Comparison of ENCODE assay signal across 23 cellular contexts in genomic region chr10:49044293-49045217, GRCh38.
DNase-seq lines count a peak whose midpoint lies in the region; ATAC-seq and TF ChIP-seq lines count a peak whose summit lies in the region.
"Had no signal": no experiment of that assay in that cellular context is flagged by ENCODE, and none has a peak within 500 bp of the region (broad histone marks: within the 10 kb centered on the region; RNA-seq: fewer than 3 reads in every experiment).

No MANE protein-coding gene starts in this region.

- H3K79me2 ChIP-seq in neural cell (replicated peaks; ENCODE audit: insufficient read depth, low read length): no peaks in the 10 kb centered on the region

- H3K27ac ChIP-seq in HEK293 (ENCODE audit: extremely low read depth, low read depth, low read length): no peak overlapping the region
- no peak overlapping the region for H3K27ac ChIP-seq in neural cell (ENCODE audit: low read length)
- H3K27ac ChIP-seq in sigmoid colon: no peak overlapping the region
- H3K27ac ChIP-seq: A549, GM23248 had no signal

- TF ChIP-seq POLR2A in sigmoid colon (IDR thresholded peaks at IDR 0.05): no peak

- H3K36me3 Mint-ChIP-seq in activated T-cell treated with anti-CD3 and anti-CD28 coated beads, Interleukin-2, amount 50 U/mL, for 72 hours (ENCODE audit: insufficient read depth in 2 of 2): no peaks in the 10 kb centered on the region
- no peaks in the 10 kb centered on the region for H3K36me3 Mint-ChIP-seq in CD14-positive monocyte
- no peaks in the 10 kb centered on the region for H3K36me3 Mint-ChIP-seq in activated T-helper 1 cell treated with anti-CD3 and anti-CD28 coated beads, Interleukin-12 subunit alpha, Interleukin-12 subunit beta, Interleukin-2, Interleukin-4 antibody, amounts not matched to agents 30 ng/mL and 10 ng/mL and 1 ng/mL, durations not matched to agents 14 hours and 24 hours and 36 hours (ENCODE audit: low read depth)
- H3K36me3 Mint-ChIP-seq: CD4-positive, CD25-positive, alpha-beta regulatory T cell; CD8-positive, alpha-beta memory T cell had no signal

- H3K4me3 ChIP-seq in HEK293 (ENCODE audit: low read depth, low read length) (no peak overlapping the region), neural cell (ENCODE audit: low read length) (no peak overlapping the region), sigmoid colon (no peak overlapping the region)
- H3K4me3 ChIP-seq: A549, GM12878, GM23248 had no signal

- H3K9me3 ChIP-seq in HEK293 (ENCODE audit: control insufficient read depth, insufficient read depth, low read depth, low read length) (no peaks in the 10 kb centered on the region), neural cell (ENCODE audit: low read length) (no peaks in the 10 kb centered on the region), sigmoid colon (no peaks in the 10 kb centered on the region)
- H3K9me3 ChIP-seq: A549 had no signal

- H3K4me1 ChIP-seq in HEK293 (ENCODE audit: control insufficient read depth, insufficient read depth, low read length) (no peaks in the 10 kb centered on the region), sigmoid colon (no peaks in the 10 kb centered on the region)
- H3K4me1 ChIP-seq: A549 had no signal

- no peak overlapping the region for H2AFZ ChIP-seq in neural cell (ENCODE audit: low read depth, low read length)
- H2AFZ ChIP-seq: GM23248 had no signal

- no peaks in the 10 kb centered on the region for H4K20me1 ChIP-seq in neural cell (ENCODE audit: insufficient read depth)

- TF ChIP-seq EP300 in neural cell (conservative IDR thresholded peaks at IDR 0.05; ENCODE audit: poor library complexity, severe bottlenecking): peak; percentile 52
- no peak for TF ChIP-seq EP300 in sigmoid colon (IDR thresholded peaks at IDR 0.05)

- H3K36me3 ChIP-seq in HEK293 (ENCODE audit: control insufficient read depth in 2 of 2, insufficient read depth in 1 of 2, low read length in 2 of 2) (no peaks in the 10 kb centered on the region), neural cell (ENCODE audit: insufficient read depth, low read length) (no peaks in the 10 kb centered on the region), sigmoid colon (peaks cover 0 to 6% (median 0%) of the 10 kb centered on the region in 4 donors)

- TF ChIP-seq CTCF in CD14-positive monocyte (IDR thresholded peaks at IDR 0.05): peak; percentile 21
- no peak for TF ChIP-seq CTCF in HEK293 (tag by site-specific recombination; IDR thresholded peaks at IDR 0.05)
- no peak for TF ChIP-seq CTCF in neural cell (IDR thresholded peaks at IDR 0.05; ENCODE audit: poor library complexity, severe bottlenecking)
- TF ChIP-seq CTCF in sigmoid colon (IDR thresholded peaks at IDR 0.05): no peak

- peaks cover 12% of the 10 kb centered on the region for H3K27me3 Mint-ChIP-seq in activated T-cell treated with anti-CD3 and anti-CD28 coated beads, Interleukin-2, amount 50 U/mL, for 72 hours (ENCODE audit: low read depth)
- peaks cover 0 to 1% (median 0%) of the 10 kb centered on the region in 3 donors for H3K27me3 Mint-ChIP-seq in CD14-positive monocyte (ENCODE audit: low read depth in 3 of 3)
- H3K27me3 Mint-ChIP-seq in activated T-helper 1 cell treated with anti-CD3 and anti-CD28 coated beads, Interleukin-12 subunit alpha, Interleukin-12 subunit beta, Interleukin-2, Interleukin-4 antibody, amounts not matched to agents 30 ng/mL and 10 ng/mL and 1 ng/mL, durations not matched to agents 14 hours and 24 hours and 36 hours (ENCODE audit: insufficient read depth): peaks cover 10% of the 10 kb centered on the region

- no peak overlapping the region for H3K4me2 ChIP-seq in neural cell (ENCODE audit: low read length)
- H3K4me2 ChIP-seq: A549 had no signal

- no peaks in the 10 kb centered on the region for H3K9me3 Mint-ChIP-seq in activated T-cell treated with anti-CD3 and anti-CD28 coated beads, Interleukin-2, amount 50 U/mL, for 72 hours
- peaks cover 2 to 11% (median 7%) of the 10 kb centered on the region in 7 donors for H3K9me3 Mint-ChIP-seq in CD14-positive monocyte
- no peaks in the 10 kb centered on the region for H3K9me3 Mint-ChIP-seq in activated T-helper 1 cell treated with anti-CD3 and anti-CD28 coated beads, Interleukin-12 subunit alpha, Interleukin-12 subunit beta, Interleukin-2, Interleukin-4 antibody, amounts not matched to agents 30 ng/mL and 10 ng/mL and 1 ng/mL, durations not matched to agents 14 hours and 24 hours and 36 hours

- intact Hi-C loops in CD14-positive monocyte (cut with micrococcal nuclease) (no loop called here), sigmoid colon (cut with DNase I) (no loop called here)
- intact Hi-C loops in activated T-helper 1 cell treated with anti-CD3 and anti-CD28 coated beads, Interleukin-12 subunit alpha, Interleukin-12 subunit beta, Interleukin-2, Interleukin-4 antibody, amounts not matched to agents 30 ng/mL and 10 ng/mL and 1 ng/mL, durations not matched to agents 14 hours and 24 hours and 36 hours (cut with micrococcal nuclease): no loop called here

- no peak for ATAC-seq in activated T-cell treated with anti-CD3 and anti-CD28 coated beads, Interleukin-2, amount 50 U/mL, for 72 hours (replicated peaks in 1 of 2)
- ATAC-seq in GM21447 (IDR thresholded peaks at IDR 0.05; ENCODE audit: unreplicated experiment): no peak
- ATAC-seq: A549, GM12878 had no signal

- CTCF ChIA-PET in HEK293 (lab: Yijun Ruan, JAX): no interaction called here

- H3K9ac ChIP-seq in neural cell (ENCODE audit: low read length): no peak overlapping the region
- H3K9ac ChIP-seq: GM23248 had no signal

- TF ChIP-seq RAD21 in neural cell (conservative IDR thresholded peaks at IDR 0.05): no peak

- H3K27me3 ChIP-seq in neural cell (ENCODE audit: insufficient read depth, low read depth, low read length): no peaks in the 10 kb centered on the region
- no peaks in the 10 kb centered on the region for H3K27me3 ChIP-seq in sigmoid colon

- no peak for DNase-seq in activated T-cell treated with anti-CD3 and anti-CD28 coated beads, Interleukin-2, amount 50 U/mL, for 72 hours
- DNase-seq in activated T-cell treated with anti-CD3 and anti-CD28 coated beads, Interleukin-2, amount 50 U/mL, for 48 hours: no peak
- no peak for DNase-seq in CD14-positive monocyte (ENCODE audit: low spot score)
- DNase-seq in activated T-helper 1 cell treated with anti-CD3 and anti-CD28 coated beads, Interleukin-12 subunit alpha, Interleukin-12 subunit beta, Interleukin-2, Interleukin-4 antibody, amounts not matched to agents 30 ng/mL and 10 ng/mL and 1 ng/mL, durations not matched to agents 14 hours and 24 hours and 36 hours (ENCODE audit: low spot score): no peak
- DNase-seq in sigmoid colon: no peak
- DNase-seq: 8988T; ACHN; AML-193; C1 segment of cervical spinal cord; CD4-positive, CD25-positive, alpha-beta regulatory T cell; CD8-positive, alpha-beta memory T cell; DMS 273 treated with DMSO at 0.1 percent for 48 hours; DMS79; EL; GDM1; GM23248; H7; HCEC 1CT had no signal

- POLR2A ChIA-PET in HEK293 (lab: Yijun Ruan, JAX): no interaction called here

- no peaks in the 10 kb centered on the region for H3K9me2 ChIP-seq in neural cell (ENCODE audit: insufficient read depth, low read length)

- no peak overlapping the region for H3K4me3 Mint-ChIP-seq in activated T-cell treated with anti-CD3 and anti-CD28 coated beads, Interleukin-2, amount 50 U/mL, for 72 hours
- no peak overlapping the region for H3K4me3 Mint-ChIP-seq in CD14-positive monocyte
- no peak overlapping the region for H3K4me3 Mint-ChIP-seq in activated T-helper 1 cell treated with anti-CD3 and anti-CD28 coated beads, Interleukin-12 subunit alpha, Interleukin-12 subunit beta, Interleukin-2, Interleukin-4 antibody, amounts not matched to agents 30 ng/mL and 10 ng/mL and 1 ng/mL, durations not matched to agents 14 hours and 24 hours and 36 hours
- H3K4me3 Mint-ChIP-seq: CD4-positive, CD25-positive, alpha-beta regulatory T cell; CD8-positive, alpha-beta memory T cell had no signal

- peak overlapping the region; percentile 88 for H3K27ac Mint-ChIP-seq in activated T-cell treated with anti-CD3 and anti-CD28 coated beads, Interleukin-2, amount 50 U/mL, for 72 hours
- H3K27ac Mint-ChIP-seq in CD14-positive monocyte: no peak overlapping the region
- no peak overlapping the region for H3K27ac Mint-ChIP-seq in activated T-helper 1 cell treated with anti-CD3 and anti-CD28 coated beads, Interleukin-12 subunit alpha, Interleukin-12 subunit beta, Interleukin-2, Interleukin-4 antibody, amounts not matched to agents 30 ng/mL and 10 ng/mL and 1 ng/mL, durations not matched to agents 14 hours and 24 hours and 36 hours
- H3K27ac Mint-ChIP-seq: CD4-positive, CD25-positive, alpha-beta regulatory T cell; CD8-positive, alpha-beta memory T cell had no signal

- H3K4me1 Mint-ChIP-seq in activated T-cell treated with anti-CD3 and anti-CD28 coated beads, Interleukin-2, amount 50 U/mL, for 72 hours (ENCODE audit: low read depth): no peaks in the 10 kb centered on the region
- H3K4me1 Mint-ChIP-seq in CD14-positive monocyte: no peaks in the 10 kb centered on the region
- H3K4me1 Mint-ChIP-seq in activated T-helper 1 cell treated with anti-CD3 and anti-CD28 coated beads, Interleukin-12 subunit alpha, Interleukin-12 subunit beta, Interleukin-2, Interleukin-4 antibody, amounts not matched to agents 30 ng/mL and 10 ng/mL and 1 ng/mL, durations not matched to agents 14 hours and 24 hours and 36 hours (ENCODE audit: low read depth): no peaks in the 10 kb centered on the region
- H3K4me1 Mint-ChIP-seq: CD4-positive, CD25-positive, alpha-beta regulatory T cell had no signal

- WGBS in sigmoid colon, 2 donors: 68 to 83% methylated on average over 5 of the region's 5 CpGs

- no peaks in the 10 kb centered on the region for H3F3A ChIP-seq in neural cell (ENCODE audit: insufficient read depth, low read length, poor library complexity, severe bottlenecking)

TF ChIP-seq in HEK293, 187 proteins besides CTCF, POLR2A, EP300 and RAD21:
- TF ChIP-seq ZNF366 (tag by site-specific recombination; conservative IDR thresholded peaks at IDR 0.05) (peak; percentile 85), HOXD13 (CRISPR knock-in tag; IDR thresholded peaks at IDR 0.05; ENCODE audit: borderline replicate concordance) (no peak)
